ENCODE assay signal across 14 cellular contexts in genomic region chr6:379367-380181, GRCh38. TPM values are rescaled to one million over a fixed set of nuclear protein-coding genes. Genes with fewer than 3 reads are reported as not detected.
A peak's percentile ranks its signal among the peaks of the same experiment; 100 is the strongest.
DNase-seq lines count a peak whose midpoint lies in the region; ATAC-seq and TF ChIP-seq lines count a peak whose summit lies in the region.
"Had no signal": no experiment of that assay in that cellular context is flagged by ENCODE, and none has a peak within 500 bp of the region (broad histone marks: within the 10 kb centered on the region; RNA-seq: fewer than 3 reads in every experiment).

No MANE protein-coding gene starts in this region.

- no peak overlapping the region for H3K9ac ChIP-seq in OCI-LY3 (ENCODE audit: low read length)

- H3K36me3 ChIP-seq in OCI-LY3 (replicated peaks; ENCODE audit: low read depth, low read length): no peaks in the 10 kb centered on the region

- no peak overlapping the region for H2AFZ ChIP-seq in OCI-LY3 (ENCODE audit: low read depth, low read length)

- no peaks in the 10 kb centered on the region for H3K9me3 Mint-ChIP-seq in natural killer cell treated with Interleukin-12 subunit alpha and Interleukin-12 subunit beta and Interleukin-15 and Interleukin-18, amount 100 ng/mL, for 72 hours
- H3K9me3 Mint-ChIP-seq: stimulated activated naive CD8-positive, alpha-beta T cell treated with anti-CD3 and anti-CD28 coated beads, Interleukin-15, Interleukin-2, amounts not matched to agents 100 ng/mL and 50 ng/mL, for 24 hours had no signal

- no peak overlapping the region for H3K27ac ChIP-seq in OCI-LY3 (ENCODE audit: low read length)
- H3K27ac ChIP-seq: SK-N-MC had no signal

- peak; percentile 61 for DNase-seq in natural killer cell treated with Interleukin-12 subunit alpha and Interleukin-12 subunit beta and Interleukin-15 and Interleukin-18, amount 100 ng/mL, for 72 hours (ENCODE audit: low spot score)
- DNase-seq in RKO (ENCODE audit: low spot score) (no peak), HuH-7.5 (ENCODE audit: low spot score) (no peak), activated T-cell treated with anti-CD3 and anti-CD28 coated beads for 4 hours (no peak)
- DNase-seq: activated CD4-positive, alpha-beta T cell treated with anti-CD3 and anti-CD28 coated beads for 4 hours; activated naive CD4-positive, alpha-beta T cell; Kasumi-1; NCI-H510A treated with DMSO at 0.1 percent for 48 hours had no signal

- no peaks in the 10 kb centered on the region for H4K20me1 ChIP-seq in OCI-LY3 (ENCODE audit: insufficient read depth, low read length)

- no peak overlapping the region for H3K27ac Mint-ChIP-seq in natural killer cell treated with Interleukin-12 subunit alpha and Interleukin-12 subunit beta and Interleukin-15 and Interleukin-18, amount 100 ng/mL, for 72 hours
- H3K27ac Mint-ChIP-seq: stimulated activated naive CD8-positive, alpha-beta T cell treated with anti-CD3 and anti-CD28 coated beads, Interleukin-15, Interleukin-2, amounts not matched to agents 100 ng/mL and 50 ng/mL, for 24 hours had no signal

- H3K27me3 ChIP-seq in OCI-LY3 (ENCODE audit: low read depth, low read length): peaks cover 48% of the 10 kb centered on the region

- ATAC-seq in GM18909 (IDR thresholded peaks at IDR 0.05; ENCODE audit: poor library complexity, unreplicated experiment) (peak; percentile 59), HG02588 (IDR thresholded peaks at IDR 0.05; ENCODE audit: unreplicated experiment) (peak; percentile 37), HG03521 (IDR thresholded peaks at IDR 0.05; ENCODE audit: unreplicated experiment) (no peak)
- peak; percentile 51 to 53 for ATAC-seq in natural killer cell treated with Interleukin-12 subunit alpha and Interleukin-12 subunit beta and Interleukin-15 and Interleukin-18, amount 100 ng/mL, for 72 hours

- TF ChIP-seq CTCF in OCI-LY3 (IDR thresholded peaks at IDR 0.05; ENCODE audit: low read depth, low read length): no peak

- H3K4me3 ChIP-seq in OCI-LY3 (ENCODE audit: low read length): no peak overlapping the region
- H3K4me3 ChIP-seq: SK-N-MC had no signal

- H3K27me3 Mint-ChIP-seq in natural killer cell treated with Interleukin-12 subunit alpha and Interleukin-12 subunit beta and Interleukin-15 and Interleukin-18, amount 100 ng/mL, for 72 hours: peaks cover 0 to 14% of the 10 kb centered on the region in 2 donors

- peaks cover 39% of the 10 kb centered on the region for H3K4me1 ChIP-seq in OCI-LY3 (ENCODE audit: low read length)

- no peaks in the 10 kb centered on the region for H3K79me2 ChIP-seq in OCI-LY3 (ENCODE audit: low read length)

- H3K4me3 Mint-ChIP-seq in natural killer cell treated with Interleukin-12 subunit alpha and Interleukin-12 subunit beta and Interleukin-15 and Interleukin-18, amount 100 ng/mL, for 72 hours: peak overlapping the region; percentile 13
- H3K4me3 Mint-ChIP-seq: stimulated activated naive CD8-positive, alpha-beta T cell treated with anti-CD3 and anti-CD28 coated beads, Interleukin-15, Interleukin-2, amounts not matched to agents 100 ng/mL and 50 ng/mL, for 24 hours had no signal

- H3K9me3 ChIP-seq in OCI-LY3 (ENCODE audit: insufficient read depth, low read length): no peaks in the 10 kb centered on the region

- peaks cover 10 to 23% of the 10 kb centered on the region in 2 donors for H3K4me1 Mint-ChIP-seq in natural killer cell treated with Interleukin-12 subunit alpha and Interleukin-12 subunit beta and Interleukin-15 and Interleukin-18, amount 100 ng/mL, for 72 hours (ENCODE audit: low read depth in 2 of 2)

- H3K36me3 Mint-ChIP-seq in natural killer cell treated with Interleukin-12 subunit alpha and Interleukin-12 subunit beta and Interleukin-15 and Interleukin-18, amount 100 ng/mL, for 72 hours: no peaks in the 10 kb centered on the region

- peak overlapping the region; percentile 79 for H3K4me2 ChIP-seq in OCI-LY3 (ENCODE audit: low read length)

RNA-seq across cellular contexts. Expression of gene IRF4, which starts 12.0 kb away (rescaled TPM):
- total RNA-seq in natural killer cell treated with Interleukin-12 subunit alpha and Interleukin-12 subunit beta and Interleukin-15 and Interleukin-18, amount 100 ng/mL, for 72 hours: 100 to 1,000 TPM; 112 to 388 TPM
